ENCODE assay signal across 16 cellular contexts in the genomic region with DNA sequence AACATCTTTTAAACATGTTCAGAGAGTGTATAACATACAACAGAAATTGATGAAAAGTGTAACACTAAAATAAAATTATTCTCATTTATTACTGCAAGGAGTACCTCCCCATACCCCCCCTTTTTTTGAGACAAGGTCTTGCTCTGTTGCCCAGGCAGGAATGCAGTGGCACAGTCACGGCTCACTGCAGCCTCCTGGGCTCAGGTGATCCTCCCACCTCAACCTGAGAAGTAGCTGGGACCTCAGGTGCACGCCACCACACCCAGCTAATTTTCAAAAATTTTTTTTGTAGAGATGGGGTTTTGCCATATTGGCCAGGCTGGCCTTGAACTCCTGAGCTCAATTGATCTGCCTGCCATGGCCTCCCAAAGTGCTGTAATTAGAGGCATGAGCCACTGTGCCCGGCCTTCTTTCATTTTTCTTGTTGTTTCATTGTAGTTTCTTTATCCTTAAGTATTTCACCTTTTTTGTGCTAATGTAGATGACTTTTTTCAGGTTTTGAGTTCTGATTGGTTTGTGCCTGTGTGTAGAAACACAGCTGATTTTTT. TPM values are rescaled to one million over a fixed set of nuclear protein-coding genes. Genes with fewer than 3 reads are reported as not detected.
A peak's percentile ranks its signal among the peaks of the same experiment; 100 is the strongest.
DNase-seq lines count a peak whose midpoint lies in the region; ATAC-seq and TF ChIP-seq lines count a peak whose summit lies in the region.
"Had no signal": no experiment of that assay in that cellular context is flagged by ENCODE, and none has a peak within 500 bp of the region (broad histone marks: within the 10 kb centered on the region; RNA-seq: fewer than 3 reads in every experiment).

No MANE protein-coding gene starts in this region.

- H3K27me3 ChIP-seq in cardiac muscle cell (no peaks in the 10 kb centered on the region), adipocyte (replicated peaks; ENCODE audit: control insufficient read depth, insufficient read depth, low read length) (no peaks in the 10 kb centered on the region), mesenchymal stem cell (ENCODE audit: control insufficient read depth in 1 of 2, insufficient read depth in 1 of 2, low read length in 2 of 2) (no peaks in the 10 kb centered on the region), spleen (replicated peaks in 1 of 7) (no peaks in the 10 kb centered on the region)
- H3K27me3 ChIP-seq: brain microvascular endothelial cell had no signal

- TF ChIP-seq CTCF in cardiac muscle cell (IDR thresholded peaks at IDR 0.05; ENCODE audit: low read depth, low read length) (no peak), spleen (IDR thresholded peaks at IDR 0.05 in 8 of 11, conservative IDR thresholded peaks at IDR 0.05 in 3 of 11) (no peak)

- H3K4me1 ChIP-seq in cardiac muscle cell (ENCODE audit: low read depth) = peaks cover 8% of the 10 kb centered on the region
- H3K4me1 ChIP-seq in adipocyte (ENCODE audit: control insufficient read depth, insufficient read depth, low read length) = peaks cover 17% of the 10 kb centered on the region
- H3K4me1 ChIP-seq in mesenchymal stem cell (ENCODE audit: control insufficient read depth, insufficient read depth, low read depth, low read length) = peaks cover 8% of the 10 kb centered on the region
- peaks cover 18 to 98% (median 75%) of the 10 kb centered on the region in 6 donors for H3K4me1 ChIP-seq in spleen

- H3K9me3 ChIP-seq in cardiac muscle cell (ENCODE audit: low read depth) = no peaks in the 10 kb centered on the region
- no peaks in the 10 kb centered on the region for H3K9me3 ChIP-seq in adipocyte (ENCODE audit: control insufficient read depth, low read length)
- H3K9me3 ChIP-seq in mesenchymal stem cell (ENCODE audit: control insufficient read depth, low read length) = no peaks in the 10 kb centered on the region
- H3K9me3 ChIP-seq in spleen = no peaks in the 10 kb centered on the region

- no peak overlapping the region for H2AK5ac ChIP-seq in mesenchymal stem cell (ENCODE audit: low read length, severe bottlenecking)

- 100% methylated on average over 2 of the region's 3 CpGs for WGBS in mesenchymal stem cell
- WGBS in spleen, 5 donors = 90 to 95% (median 91%) methylated on average over 3 of the region's 3 CpGs

- no peak overlapping the region for H3K18ac ChIP-seq in mesenchymal stem cell (ENCODE audit: low read depth in 1 of 2, low read length in 2 of 2)

- H3K27ac ChIP-seq in cardiac muscle cell = peak overlapping the region; percentile 55
- H3K27ac ChIP-seq in mesenchymal stem cell (ENCODE audit: low read length, poor library complexity, severe bottlenecking) = no peak overlapping the region
- peak overlapping the region in 5 of 8 donors; percentile 6 to 64 (median 39) for H3K27ac ChIP-seq in spleen
- H3K27ac ChIP-seq: brain microvascular endothelial cell had no signal

- no peak overlapping the region for H3K14ac ChIP-seq in mesenchymal stem cell (ENCODE audit: low read length in 2 of 2)

- no peak overlapping the region for H2AFZ ChIP-seq in mesenchymal stem cell (ENCODE audit: low read depth, low read length)

- no peak overlapping the region for H3K4ac ChIP-seq in mesenchymal stem cell (ENCODE audit: low read depth in 1 of 2, low read length in 2 of 2)

- H3K9ac ChIP-seq in adipocyte (ENCODE audit: low read length) (no peak overlapping the region), mesenchymal stem cell (ENCODE audit: low read length) (peak overlapping the region; percentile 15)

- DNase-seq in cardiac muscle cell (ENCODE audit: low read depth in 1 of 2, low spot score in 1 of 2) = no peak
- no peak for DNase-seq in left cardiac atrium
- no peak for DNase-seq in adipocyte (ENCODE audit: low read depth)
- no peak for DNase-seq in mesenchymal stem cell
- no peak for DNase-seq in spleen
- no peak for DNase-seq in A172 (ENCODE audit: low spot score)
- no peak for DNase-seq in activated effector memory CD4-positive, alpha-beta T cell treated with Interleukin-2 at 50 U/mL for 16 hours
- no peak for DNase-seq in NCI-H2171 treated with DMSO at 0.1 percent for 48 hours (lab: John Stamatoyannopoulos, UW)
- DNase-seq: brain microvascular endothelial cell; erythroblast; mammary epithelial cell; NCI-H1436 treated with DMSO at 0.1 percent for 48 hours; NCI-H82; stimulated activated CD4-positive, alpha-beta T cell treated with anti-CD3 and anti-CD28 coated beads, Interleukin-2, amount 100 ng/mL, for 48 hours had no signal

- no peak for ATAC-seq in left cardiac atrium
- ATAC-seq: Panc1, SK-N-SH treated with all-trans-retinoic acid at 6 μM for 48 hours had no signal

- H3K4me2 ChIP-seq in mesenchymal stem cell (ENCODE audit: low read length, poor library complexity, severe bottlenecking) = no peak overlapping the region

- H2BK15ac ChIP-seq in mesenchymal stem cell (ENCODE audit: low read depth, poor library complexity, severe bottlenecking) = no peak overlapping the region

- no peak overlapping the region for H2BK12ac ChIP-seq in mesenchymal stem cell (ENCODE audit: low read length in 2 of 2)

- H3K4me3 ChIP-seq in cardiac muscle cell = no peak overlapping the region
- peak overlapping the region; percentile 58 for H3K4me3 ChIP-seq in adipocyte (ENCODE audit: low read length)
- H3K4me3 ChIP-seq in mesenchymal stem cell (ENCODE audit: insufficient read depth in 1 of 2, low read depth in 1 of 2, low read length in 2 of 2) = no peak overlapping the region
- H3K4me3 ChIP-seq in spleen = no peak overlapping the region

- TF ChIP-seq POLR2A in spleen (IDR thresholded peaks at IDR 0.05) = no peak

- no peak overlapping the region for H4K91ac ChIP-seq in mesenchymal stem cell (ENCODE audit: low read length)

- H3K79me1 ChIP-seq in mesenchymal stem cell (replicated peaks; ENCODE audit: low read length, poor library complexity, severe bottlenecking) = peaks cover 24% of the 10 kb centered on the region

- H2BK120ac ChIP-seq in mesenchymal stem cell (ENCODE audit: low read depth, low read length) = no peak overlapping the region

- H3K23ac ChIP-seq in mesenchymal stem cell (ENCODE audit: low read length in 2 of 2) = no peak overlapping the region

- H3K36me3 ChIP-seq in cardiac muscle cell (no peaks in the 10 kb centered on the region), adipocyte (ENCODE audit: control insufficient read depth, insufficient read depth, low read length, severe bottlenecking) (no peaks in the 10 kb centered on the region), mesenchymal stem cell (ENCODE audit: control insufficient read depth in 1 of 2, insufficient read depth in 2 of 2, low read depth in 1 of 2, low read length in 2 of 2) (peaks cover 4 to 23% of the 10 kb centered on the region in 2 experiments), spleen (peaks cover 0 to 32% (median 0%) of the 10 kb centered on the region in 6 donors)
- H3K36me3 ChIP-seq: brain microvascular endothelial cell had no signal

- intact Hi-C loops in left cardiac atrium (cut with DNase I) = no loop called here
- intact Hi-C loops in spleen (cut with DNase I; ENCODE audit: low total_unique reads) = no loop called here

- H2BK5ac ChIP-seq in mesenchymal stem cell (ENCODE audit: low read depth, low read length, poor library complexity, severe bottlenecking) = no peak overlapping the region

- H4K8ac ChIP-seq in mesenchymal stem cell (ENCODE audit: low read length) = no peak overlapping the region

RNA-seq across cellular contexts. Expression of a gene that starts 28.3 kb away (rescaled TPM):
- total RNA-seq in cardiac muscle cell = 72.9 and 98.3 TPM in 2 replicates
- polyA plus RNA-seq in cardiac muscle cell = 32.3 and 39.4 TPM in 2 replicates
- 10 to 100 TPM; 34.2 to 62.3 TPM for total RNA-seq in left cardiac atrium
- polyA plus RNA-seq in mesenchymal stem cell (2013, experiment 1 of 2) = 46.1 TPM
- 42.5 TPM for polyA plus RNA-seq in mesenchymal stem cell (2013, experiment 2 of 2)
- total RNA-seq in spleen = 100 to 1,000 TPM in 3 of 7 donors, 10 to 100 TPM in 4; 54.0 to 122 (median 94.2) TPM
- 10 to 100 TPM; 11.6 to 25.5 (median 12.6) TPM for polyA plus RNA-seq in spleen
- total RNA-seq in A172 (2014; rRNA removed; shearing (Covaris generic)) = 62.1 and 84.0 TPM in 2 replicates
